ENCODE assay signal across 12 cellular contexts in genomic region chr4:68368566-68369473, GRCh38. TPM values are rescaled to one million over a fixed set of nuclear protein-coding genes. Genes with fewer than 3 reads are reported as not detected.
DNase-seq lines count a peak whose midpoint lies in the region; ATAC-seq, FAIRE-seq and TF ChIP-seq lines count a peak whose summit lies in the region.
"Had no signal": no experiment of that assay in that cellular context is flagged by ENCODE, and none has a peak within 500 bp of the region (broad histone marks: within the 10 kb centered on the region; RNA-seq: fewer than 3 reads in every experiment).

No MANE protein-coding gene starts in this region.

- peak overlapping the region; percentile 60 for H3K9ac ChIP-seq in keratinocyte (ENCODE audit: control insufficient read depth, extremely low read depth, insufficient read depth, low read length)

- H3K9me1 ChIP-seq in keratinocyte (ENCODE audit: control insufficient read depth, extremely low read depth, insufficient read depth, low read length), result no peaks in the 10 kb centered on the region

- dilution Hi-C loops in keratinocyte (cut with MboI; ENCODE audit: extremely low pct_ligation_motif_present, low sequenced_read_pairs), result no loop called here

- ATAC-seq in left ventricle myocardium superior, result no peak
- ATAC-seq: activated CD8-positive, alpha-beta T cell treated with anti-CD3 and anti-CD28 coated beads, Interleukin-2, amount 10 ng/mL, durations not matched to agents 7 days and 5 days had no signal

- peaks cover 6% of the 10 kb centered on the region for H3K9me3 ChIP-seq in keratinocyte (ENCODE audit: control insufficient read depth, low read depth, low read length)
- H3K9me3 ChIP-seq: right atrium auricular region had no signal

- peak overlapping the region; percentile 65 for H3K4me3 ChIP-seq in ACC112 (ENCODE audit: low read depth, low read length)
- peak overlapping the region in 2 of 3 experiments; percentile 47 to 56 for H3K4me3 ChIP-seq in keratinocyte (ENCODE audit: control insufficient read depth in 2 of 3, extremely low read depth in 1 of 3, insufficient read depth in 2 of 3, low read depth in 1 of 3, low read length in 3 of 3)
- H3K4me3 ChIP-seq: right atrium auricular region had no signal

- no peaks in the 10 kb centered on the region for H4K20me1 ChIP-seq in keratinocyte (ENCODE audit: control insufficient read depth, extremely low read depth, insufficient read depth, low read length)

- H3K36me3 ChIP-seq in ACC112 (ENCODE audit: insufficient read depth, low read length) (no peaks in the 10 kb centered on the region), keratinocyte (ENCODE audit: control insufficient read depth in 2 of 2, extremely low read depth in 1 of 2, insufficient read depth in 2 of 2, low read length in 2 of 2) (peaks cover 0 to 5% of the 10 kb centered on the region in 2 experiments)
- H3K36me3 ChIP-seq: right atrium auricular region had no signal

- no peak for TF ChIP-seq CTCF in keratinocyte (optimal IDR thresholded peaks at IDR 0.05 in 1 of 3, IDR thresholded peaks at IDR 0.05 in 1 of 3, conservative IDR thresholded peaks at IDR 0.05 in 1 of 3; ENCODE audit: extremely low read depth in 1 of 3, insufficient read depth in 2 of 3, low read length in 3 of 3)

- H2AFZ ChIP-seq in ACC112 (ENCODE audit: low read length, unreplicated experiment), result peak overlapping the region; percentile 85
- no peak overlapping the region for H2AFZ ChIP-seq in keratinocyte (ENCODE audit: control insufficient read depth, low read length)

- peak; percentile 47 for DNase-seq in HPDE6-E6E7 (ENCODE audit: extremely low spot score)
- peak; percentile 89 for DNase-seq in amniotic epithelial cell (ENCODE audit: low read depth)
- peak; percentile 83 for DNase-seq in keratinocyte (ENCODE audit: low read depth, low spot score)
- no peak for DNase-seq in NCI-H510A treated with DMSO at 0.1 percent for 48 hours (lab: John Stamatoyannopoulos, UW)
- no peak for DNase-seq in NCI-H1436 (lab: John Stamatoyannopoulos, UW)
- DNase-seq in stimulated activated naive CD4-positive, alpha-beta T cell treated with Interleukin-2 at 50 U/mL for 16 hours (lab: John Stamatoyannopoulos, UW), result no peak
- no peak for DNase-seq in left ventricle myocardium superior
- DNase-seq: activated CD8-positive, alpha-beta T cell treated with anti-CD3 and anti-CD28 coated beads, Interleukin-2, amount 10 ng/mL, durations not matched to agents 7 days and 5 days; C1 segment of cervical spinal cord had no signal

- peak overlapping the region; percentile 67 for H3K4me2 ChIP-seq in keratinocyte (ENCODE audit: control insufficient read depth, extremely low read depth, insufficient read depth, low read depth, low read length)

- peaks cover 15% of the 10 kb centered on the region for H3K4me1 ChIP-seq in ACC112 (ENCODE audit: control insufficient read depth, insufficient read depth, low read length, unreplicated experiment)
- peaks cover 33% of the 10 kb centered on the region for H3K4me1 ChIP-seq in keratinocyte (ENCODE audit: control insufficient read depth, extremely low read depth, insufficient read depth, low read length)

- no peaks in the 10 kb centered on the region for H3K79me2 ChIP-seq in ACC112 (ENCODE audit: control insufficient read depth, insufficient read depth, low read length, unreplicated experiment)
- no peaks in the 10 kb centered on the region for H3K79me2 ChIP-seq in keratinocyte (ENCODE audit: control insufficient read depth, insufficient read depth, low read length)

- intact Hi-C loops in left ventricle myocardium superior (cut with micrococcal nuclease), result no loop called here

- H3K27ac ChIP-seq in ACC112 (ENCODE audit: low read depth, low read length) (peak overlapping the region; percentile 41), keratinocyte (ENCODE audit: control insufficient read depth, insufficient read depth, low read length) (peak overlapping the region; percentile 83)
- H3K27ac ChIP-seq: right atrium auricular region had no signal

- FAIRE-seq in keratinocyte (lab: Jason Lieb, UNC), result peak; percentile 76
- FAIRE-seq: HTR-8/SVneo had no signal

- H3K27me3 ChIP-seq in ACC112 (ENCODE audit: insufficient read depth, low read length), result no peaks in the 10 kb centered on the region
- no peaks in the 10 kb centered on the region for H3K27me3 ChIP-seq in keratinocyte (ENCODE audit: control insufficient read depth, extremely low read depth, insufficient read depth, low read length)
- H3K27me3 ChIP-seq: right atrium auricular region had no signal

RNA-seq across cellular contexts. Expression of gene YTHDC1, which starts 18.9 kb away (rescaled TPM):
- polyA plus RNA-seq in keratinocyte, result 39.1 to 74.2 TPM (median 43.8 TPM) in 3 replicates
- 180 TPM for polyA plus RNA-seq in keratinocyte (2011; ENCODE audit: low read depth)
- 30.8 and 45.4 TPM in 2 replicates for polyA plus RNA-seq in keratinocyte (2011; cell fraction: cytosol; rRNA removed)
- 103 and 139 TPM in 2 replicates for polyA plus RNA-seq in keratinocyte (2011; cell fraction: nucleus; rRNA removed)
- 49.7 and 83.7 TPM in 2 replicates for polyA plus RNA-seq in keratinocyte (2012; ENCODE audit: low replicate concordance)
- polyA minus RNA-seq in keratinocyte, result 23.9 to 59.1 TPM (median 29.9 TPM) in 3 replicates
- polyA minus RNA-seq in keratinocyte (2011; cell fraction: cytosol; rRNA and poly(A)+ RNA removed), result 16.5 TPM
- 50.0 and 81.9 TPM in 2 replicates for polyA minus RNA-seq in keratinocyte (2011; cell fraction: nucleus; rRNA and poly(A)+ RNA removed)
- total RNA-seq in left ventricle myocardium superior, result 57.1 TPM

Comparison
In these comparisons a context has a peak if more than half of its experiments do, and no peak if none do; other contexts are left out.
1. DNase-seq: peak in HPDE6-E6E7 (single experiment), amniotic epithelial cell (single experiment) and keratinocyte (single experiment); none in NCI-H510A treated with DMSO at 0.1 percent for 48 hours (single experiment), NCI-H1436 (single experiment), stimulated activated naive CD4-positive, alpha-beta T cell treated with Interleukin-2 at 50 U/mL for 16 hours (single experiment) and left ventricle myocardium superior (single experiment).